In the genomic region with DNA sequence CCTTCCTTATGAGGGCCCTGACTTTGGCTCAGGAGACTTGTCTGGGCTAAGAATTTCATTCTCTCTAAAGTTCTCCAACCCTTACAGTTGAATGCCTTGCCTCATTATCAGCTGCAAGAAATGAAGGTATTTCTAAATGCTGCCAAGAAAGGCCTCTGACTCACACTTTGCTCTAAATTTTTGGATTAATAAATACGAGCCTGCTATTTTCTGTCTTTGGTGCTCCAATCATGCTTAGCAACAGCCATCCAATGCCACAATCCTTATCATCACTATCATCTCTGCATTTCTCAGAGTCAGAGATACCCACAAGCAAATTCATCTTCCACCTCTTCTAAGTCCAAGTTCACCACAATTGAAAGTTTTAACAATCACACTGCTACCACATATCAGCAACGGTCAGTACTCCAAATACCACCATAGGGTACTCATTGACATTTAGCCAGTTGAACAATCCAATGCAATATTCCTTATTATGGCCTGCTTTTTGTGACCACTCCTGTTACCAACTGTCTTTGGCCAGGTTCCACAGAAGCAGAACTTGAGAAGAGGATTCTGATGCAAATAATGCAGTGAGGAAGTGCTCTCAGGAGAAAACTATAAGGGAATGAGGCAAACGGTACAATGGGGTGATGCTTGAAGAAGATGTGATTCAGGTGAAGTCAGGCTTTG, we compare ENCODE assay signal across 20 cellular contexts. TPM values are rescaled to one million over a fixed set of nuclear protein-coding genes. Genes with fewer than 3 reads are reported as not detected.
DNase-seq lines count a peak whose midpoint lies in the region; ATAC-seq and TF ChIP-seq lines count a peak whose summit lies in the region.
"Had no signal": no experiment of that assay in that cellular context is flagged by ENCODE, and none has a peak within 500 bp of the region (broad histone marks: within the 10 kb centered on the region; RNA-seq: fewer than 3 reads in every experiment).

No MANE protein-coding gene starts in this region.

- no peaks in the 10 kb centered on the region for H3K4me1 Mint-ChIP-seq in osteocyte (ENCODE audit: unreplicated experiment)
- H3K4me1 Mint-ChIP-seq: neural crest cell had no signal

- ATAC-seq in GM21423 (IDR thresholded peaks at IDR 0.05; ENCODE audit: unreplicated experiment) (no peak), HG02610 (IDR thresholded peaks at IDR 0.05; ENCODE audit: unreplicated experiment) (no peak)
- ATAC-seq: activated CD8-positive, alpha-beta T cell treated with anti-CD3 and anti-CD28 coated beads, Interleukin-2, amount 10 ng/mL, durations not matched to agents 7 days and 5 days; esophagus mucosa; lower lobe of right lung had no signal

- POLR2A ChIA-PET in SK-N-SH (lab: Yijun Ruan, JAX), result no interaction called here

- H3K27me3 ChIP-seq in SK-N-SH (ENCODE audit: insufficient read depth) (no peaks in the 10 kb centered on the region), fibroblast of lung (ENCODE audit: control insufficient read depth, insufficient read depth, low read length) (no peaks in the 10 kb centered on the region)
- H3K27me3 ChIP-seq: thyroid gland had no signal

- TF ChIP-seq RAD21 in SK-N-SH (IDR thresholded peaks at IDR 0.05; ENCODE audit: low read length), result no peak

- H3K36me3 ChIP-seq in SK-N-SH (replicated peaks in 1 of 2; ENCODE audit: control insufficient read depth in 1 of 2, insufficient read depth in 2 of 2, low read length in 1 of 2), result no peaks in the 10 kb centered on the region
- H3K36me3 ChIP-seq in fibroblast of lung (ENCODE audit: control insufficient read depth, insufficient read depth, low read length), result no peaks in the 10 kb centered on the region
- H3K36me3 ChIP-seq: HAP-1, lower lobe of right lung, thyroid gland, WERI-Rb-1 had no signal

- no peaks in the 10 kb centered on the region for H3K79me2 ChIP-seq in SK-N-SH (ENCODE audit: insufficient read depth)
- no peaks in the 10 kb centered on the region for H3K79me2 ChIP-seq in fibroblast of lung (ENCODE audit: control insufficient read depth, insufficient read depth, low read length)

- no peak overlapping the region for H3K27ac Mint-ChIP-seq in osteocyte (ENCODE audit: unreplicated experiment)
- H3K27ac Mint-ChIP-seq: activated CD8-positive, alpha-beta T cell treated with anti-CD3 and anti-CD28 coated beads, Interleukin-2, amount 10 ng/mL, durations not matched to agents 7 days and 5 days; CD4-positive, CD25-positive, alpha-beta regulatory T cell had no signal

- CTCF ChIA-PET in SK-N-SH (lab: Yijun Ruan, JAX), result no interaction called here

- H3F3A ChIP-seq in SK-N-SH (replicated peaks; ENCODE audit: insufficient read depth), result peaks cover 22% of the 10 kb centered on the region

- 0% methylated on average over 3 of the region's 3 CpGs for WGBS in SK-N-SH (ENCODE audit: low lambda C conversion rate)

- H2AFZ ChIP-seq in SK-N-SH (ENCODE audit: low read depth) (peak overlapping the region; percentile 18; the same call in 1 of the 2 replicates), fibroblast of lung (ENCODE audit: low read length) (no peak overlapping the region)

- peak in 1 of 2 experiments; percentile 54; a peak in 1 of 4 replicates for TF ChIP-seq EP300 in SK-N-SH (IDR thresholded peaks at IDR 0.05; ENCODE audit: borderline replicate concordance in 1 of 2, low read depth in 1 of 2, low read length in 1 of 2)

- H3K9me3 Mint-ChIP-seq in osteocyte (ENCODE audit: unreplicated experiment), result no peaks in the 10 kb centered on the region
- H3K9me3 Mint-ChIP-seq: neural crest cell had no signal

- DNase-seq in GM04503 (ENCODE audit: low read depth) (peak; percentile 89), SK-N-SH (no peak), fibroblast of lung (ENCODE audit: low read depth in 2 of 2) (peak; percentile 13 to 100), putamen (ENCODE audit: low spot score) (peak; percentile 26), osteocyte (ENCODE audit: extremely low spot score, unreplicated experiment) (no peak)
- DNase-seq: activated CD8-positive, alpha-beta T cell treated with anti-CD3 and anti-CD28 coated beads, Interleukin-2, amount 10 ng/mL, durations not matched to agents 7 days and 5 days; CD4-positive, CD25-positive, alpha-beta regulatory T cell; lower lobe of right lung; NCI-H69; OCI-M1; stimulated activated CD4-positive, alpha-beta T cell treated with anti-CD3 and anti-CD28 coated beads, Interleukin-4, amount 100 ng/mL, for 24 hours; thyroid gland; WERI-Rb-1 had no signal

- no peaks in the 10 kb centered on the region for H3K36me3 Mint-ChIP-seq in osteocyte (ENCODE audit: unreplicated experiment)
- H3K36me3 Mint-ChIP-seq: CD4-positive, CD25-positive, alpha-beta regulatory T cell had no signal

- H3K4me2 ChIP-seq in SK-N-SH (peak overlapping the region; percentile 52), fibroblast of lung (ENCODE audit: extremely low read depth, insufficient read depth, low read length) (no peak overlapping the region)

- TF ChIP-seq CTCF in SK-N-SH (IDR thresholded peaks at IDR 0.05), result no peak
- no peak for TF ChIP-seq CTCF in fibroblast of lung (conservative IDR thresholded peaks at IDR 0.05 in 1 of 2, IDR thresholded peaks at IDR 0.05 in 1 of 2; ENCODE audit: low read depth in 1 of 2, low read length in 2 of 2)
- no peak for TF ChIP-seq CTCF in osteocyte (IDR thresholded peaks at IDR 0.05)

- peak overlapping the region; percentile 29; the same call in 1 of the 2 replicates for H3K9ac ChIP-seq in SK-N-SH
- H3K9ac ChIP-seq in fibroblast of lung (ENCODE audit: insufficient read depth, low read length), result no peak overlapping the region

- H4K20me1 ChIP-seq in SK-N-SH (ENCODE audit: insufficient read depth) (no peaks in the 10 kb centered on the region), fibroblast of lung (ENCODE audit: control insufficient read depth, extremely low read depth, insufficient read depth, low read length) (no peaks in the 10 kb centered on the region)

- H3K4me1 ChIP-seq in SK-N-SH (ENCODE audit: control insufficient read depth in 1 of 2, insufficient read depth in 2 of 2, low read depth in 1 of 2, low read length in 1 of 2), result peaks cover 0 to 29% of the 10 kb centered on the region in 2 experiments; a peak in 2 of 4 replicates
- no peaks in the 10 kb centered on the region for H3K4me1 ChIP-seq in fibroblast of lung (ENCODE audit: control insufficient read depth, extremely low read depth, insufficient read depth, low read length)
- H3K4me1 ChIP-seq: HAP-1 had no signal

- H3K4me3 Mint-ChIP-seq in osteocyte (ENCODE audit: unreplicated experiment), result no peak overlapping the region
- H3K4me3 Mint-ChIP-seq: activated CD8-positive, alpha-beta T cell treated with anti-CD3 and anti-CD28 coated beads, Interleukin-2, amount 10 ng/mL, durations not matched to agents 7 days and 5 days; CD4-positive, CD25-positive, alpha-beta regulatory T cell; neural crest cell had no signal

- H3K9me3 ChIP-seq in SK-N-SH, result no peaks in the 10 kb centered on the region
- no peaks in the 10 kb centered on the region for H3K9me3 ChIP-seq in fibroblast of lung (ENCODE audit: control insufficient read depth, insufficient read depth, low read depth, low read length)
- H3K9me3 ChIP-seq: HAP-1, lower lobe of right lung, thyroid gland had no signal

- H3K27ac ChIP-seq in SK-N-SH (ENCODE audit: low read depth in 2 of 2, low read length in 1 of 2), result peak overlapping the region in 1 of 2 experiments; percentile 68; a peak in 3 of 4 replicates
- H3K27ac ChIP-seq in fibroblast of lung (ENCODE audit: insufficient read depth, low read length), result no peak overlapping the region
- H3K27ac ChIP-seq: lower lobe of right lung, WERI-Rb-1 had no signal

- no peaks in the 10 kb centered on the region for H3K9me2 ChIP-seq in SK-N-SH

- H3K27me3 Mint-ChIP-seq in osteocyte (ENCODE audit: unreplicated experiment), result peaks cover 12% of the 10 kb centered on the region

- H3K4me3 ChIP-seq in SK-N-SH (ENCODE audit: low read depth in 2 of 2, low read length in 1 of 2) (no peak overlapping the region), fibroblast of lung (replicated peaks in 1 of 4; ENCODE audit: control extremely low read depth in 1 of 4, insufficient read depth in 1 of 4, low read depth in 3 of 4, low read length in 4 of 4) (no peak overlapping the region)
- H3K4me3 ChIP-seq: HAP-1, lower lobe of right lung, thyroid gland had no signal

TF ChIP-seq in SK-N-SH, 30 proteins besides CTCF, POLR2A, EP300 and RAD21 (continues in another document):
- TF ChIP-seq NFIC (IDR thresholded peaks at IDR 0.05; ENCODE audit: borderline replicate concordance) (peak; percentile 86; the same call in 1 of the 2 replicates), RCOR1 (IDR thresholded peaks at IDR 0.05; ENCODE audit: low read length) (no peak), TCF12 (IDR thresholded peaks at IDR 0.05) (peak; percentile 62), SMC3 (IDR thresholded peaks at IDR 0.05; ENCODE audit: low read depth, low read length) (no peak), TEAD4 (IDR thresholded peaks at IDR 0.05; ENCODE audit: borderline replicate concordance, insufficient read depth) (peak; percentile 57; the same call in 1 of the 2 replicates), POLR2AphosphoS5 (IDR thresholded peaks at IDR 0.05; ENCODE audit: low read depth, low read length) (peak; percentile 33; the same call in 1 of the 2 replicates)

RNA-seq across cellular contexts. Expression of a gene that starts 5.7 kb away (rescaled TPM):
- polyA plus RNA-seq in SK-N-SH (2012; rRNA removed) (0.06 and 0.07 TPM in 2 replicates), fibroblast of lung (0.05 TPM in 1 of 2 replicates, not detected in the other)
- 0.05 and 0.09 TPM in 2 replicates for polyA plus RNA-seq in SK-N-SH (2012; cell fraction: cytosol; rRNA removed)
- 0.05 and 0.13 TPM in 2 replicates for polyA plus RNA-seq in SK-N-SH (2012; cell fraction: nucleus; rRNA removed)
- total RNA-seq in fibroblast of lung (0.17 TPM in 1 of 2 replicates, not detected in the other), osteocyte (not detected in 2 replicates)
- not detected in 2 replicates for polyA plus RNA-seq in fibroblast of lung (2012)
- polyA minus RNA-seq in fibroblast of lung (ENCODE audit: low replicate concordance), result not detected in 2 replicates
- total RNA-seq: activated CD8-positive, alpha-beta T cell treated with anti-CD3 and anti-CD28 coated beads, Interleukin-2, amount 10 ng/mL, durations not matched to agents 7 days and 5 days; CD4-positive, CD25-positive, alpha-beta regulatory T cell; esophagus mucosa; lower lobe of right lung; skeletal muscle tissue; thyroid gland had no signal
- polyA plus RNA-seq: adipose tissue; CD4-positive, CD25-positive, alpha-beta regulatory T cell had no signal

RNA-seq across cellular contexts. Expression of a gene that starts 15.0 kb away (rescaled TPM):
- polyA plus RNA-seq in SK-N-SH (2012; rRNA removed), result not detected in 2 replicates
- polyA plus RNA-seq in SK-N-SH (2012; cell fraction: cytosol; rRNA removed), result not detected in 2 replicates
- polyA plus RNA-seq in SK-N-SH (2012; cell fraction: nucleus; rRNA removed), result not detected in 2 replicates
- not detected in 2 replicates for total RNA-seq in fibroblast of lung
- polyA plus RNA-seq in fibroblast of lung, result not detected in 2 replicates
- not detected in 2 replicates for polyA plus RNA-seq in fibroblast of lung (2012)
- not detected in 2 replicates for polyA minus RNA-seq in fibroblast of lung (ENCODE audit: low replicate concordance)
- not detected in 2 replicates for total RNA-seq in osteocyte
- total RNA-seq: activated CD8-positive, alpha-beta T cell treated with anti-CD3 and anti-CD28 coated beads, Interleukin-2, amount 10 ng/mL, durations not matched to agents 7 days and 5 days; CD4-positive, CD25-positive, alpha-beta regulatory T cell; esophagus mucosa; lower lobe of right lung; neural crest cell; skeletal muscle tissue; thyroid gland had no signal
- polyA plus RNA-seq: adipose tissue; CD4-positive, CD25-positive, alpha-beta regulatory T cell had no signal

RNA-seq across cellular contexts. Expression of a gene that starts 26.9 kb away (rescaled TPM):
- not detected in 2 replicates for polyA plus RNA-seq in SK-N-SH (2012; rRNA removed)
- not detected in 2 replicates for polyA plus RNA-seq in SK-N-SH (2012; cell fraction: cytosol; rRNA removed)
- not detected in 2 replicates for polyA plus RNA-seq in SK-N-SH (2012; cell fraction: nucleus; rRNA removed)
- total RNA-seq in fibroblast of lung, result not detected in 2 replicates
- polyA plus RNA-seq in fibroblast of lung, result not detected in 2 replicates
- not detected in 2 replicates for polyA plus RNA-seq in fibroblast of lung (2012)
- not detected in 2 replicates for polyA minus RNA-seq in fibroblast of lung (ENCODE audit: low replicate concordance)
- total RNA-seq in osteocyte, result not detected in 2 replicates
- total RNA-seq: activated CD8-positive, alpha-beta T cell treated with anti-CD3 and anti-CD28 coated beads, Interleukin-2, amount 10 ng/mL, durations not matched to agents 7 days and 5 days; CD4-positive, CD25-positive, alpha-beta regulatory T cell; esophagus mucosa; lower lobe of right lung; neural crest cell; skeletal muscle tissue; thyroid gland had no signal
- polyA plus RNA-seq: adipose tissue; CD4-positive, CD25-positive, alpha-beta regulatory T cell had no signal

Comparison
In these comparisons a context has a peak if more than half of its experiments do, and no peak if none do; other contexts are left out.
1. DNase-seq: peak in GM04503 (single experiment), fibroblast of lung (2 of 2) and putamen (single experiment); none in SK-N-SH (single experiment) and osteocyte (single experiment).